7 cellular contexts compared by ENCODE assay signal in the genomic region with DNA sequence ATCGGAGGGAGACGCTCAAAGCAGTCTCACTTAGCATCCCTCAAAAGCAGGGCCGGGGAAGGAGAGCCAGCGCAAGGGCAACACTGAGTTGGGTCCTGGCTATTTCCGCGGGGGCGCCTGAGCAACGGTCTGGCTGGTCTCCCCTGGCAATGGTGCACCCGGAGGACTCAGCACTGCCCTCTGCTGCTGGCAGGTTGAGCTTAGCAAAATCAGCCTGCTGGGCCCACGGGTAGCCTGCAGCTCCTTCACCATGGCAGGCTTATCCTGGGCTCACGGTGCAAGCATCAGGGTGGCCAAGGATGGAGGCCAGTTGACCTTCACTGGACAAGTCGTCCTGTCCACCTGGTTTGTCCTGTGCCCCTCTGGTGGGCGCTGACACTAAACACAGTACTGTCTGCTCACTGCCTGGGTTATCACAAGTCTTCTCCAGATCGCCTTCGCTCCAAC. TPM values are rescaled to one million over a fixed set of nuclear protein-coding genes. Genes with fewer than 3 reads are reported as not detected.
DNase-seq lines count a peak whose midpoint lies in the region; ATAC-seq, FAIRE-seq and TF ChIP-seq lines count a peak whose summit lies in the region.

No MANE protein-coding gene starts in this region.

- no peaks in the 10 kb centered on the region for H3K9me3 ChIP-seq in HepG2 (ENCODE audit: low read length)

- in situ Hi-C loops in HepG2 (cut with HindIII; ENCODE audit: extremely low pct_ligation_motif_present, low pct_unique_long_range_greater_than_20kb) = loop anchor here (10.0 kb wide), 1 partner anchor 398 kb away; a partner anchor contains a TSS

- no peaks in the 10 kb centered on the region for H3K36me3 ChIP-seq in HepG2 (replicated peaks in 1 of 2; ENCODE audit: control insufficient read depth in 1 of 2, insufficient read depth in 2 of 2, low read length in 2 of 2)

- TF ChIP-seq CTCF in GM12873 (IDR thresholded peaks at IDR 0.05; ENCODE audit: insufficient read depth, low read depth, low read length, missing control alignments) (peak; percentile 95), choroid plexus epithelial cell (conservative IDR thresholded peaks at IDR 0.05; ENCODE audit: low read depth, low read length) (peak; percentile 83), HepG2 (CRISPR knock-in tag; IDR thresholded peaks at IDR 0.05) (peak; percentile 97)

- peaks cover 0 to 5% of the 10 kb centered on the region in 2 experiments; a peak in 1 of 5 replicates for H3K27me3 ChIP-seq in HepG2 (ENCODE audit: control insufficient read depth in 1 of 2, insufficient read depth in 2 of 2, low read length in 2 of 2)

- H2AFZ ChIP-seq in HepG2 (ENCODE audit: low read length) = no peak overlapping the region

- peak; percentile 21 for DNase-seq in NCI-H128 (lab: John Stamatoyannopoulos, UW; ENCODE audit: unreplicated experiment)
- DNase-seq in activated CD4-positive, alpha-beta T cell treated with anti-CD3 and anti-CD28 coated beads for 1 hour = peak; percentile 42
- DNase-seq in choroid plexus epithelial cell (ENCODE audit: low read depth) = peak; percentile 72
- peak; percentile 56 for DNase-seq in HepG2 (ENCODE audit: low spot score)
- peak in 2 of 3 experiments; percentile 19 to 21 for DNase-seq in stimulated activated CD4-positive, alpha-beta T cell treated with anti-CD3 and anti-CD28 coated beads, TNF-alpha, amount 100 ng/mL, for 4 hours (ENCODE audit: low read depth in 3 of 3)

- no peak overlapping the region for H3K4me3 ChIP-seq in choroid plexus epithelial cell (ENCODE audit: low read depth, low read length)
- H3K4me3 ChIP-seq in HepG2 (replicated peaks in 1 of 3; ENCODE audit: insufficient read depth in 1 of 3, low read depth in 2 of 3, low read length in 3 of 3) = no peak overlapping the region

- FAIRE-seq in HepG2 (lab: Jason Lieb, UNC) = no peak

- H4K20me1 ChIP-seq in HepG2 (ENCODE audit: insufficient read depth, low read length) = no peaks in the 10 kb centered on the region

- no TSS peak for BruUV-seq in HepG2 (replicated peaks; lab: Mats Ljungman, UMichigan)

- peak; percentile 84 for TF ChIP-seq RAD21 in HepG2 (CRISPR knock-in tag; IDR thresholded peaks at IDR 0.05)

- POLR2A ChIA-PET in HepG2 (lab: Yijun Ruan, JAX) = interaction anchor here (0.7 to 2.8 kb wide), 6 partner anchors 34 to 228 kb away, joined by 3 to 19 read pairs (median 4); a partner anchor contains a TSS

- TF ChIP-seq POLR2A in HepG2 (IDR thresholded peaks at IDR 0.05; ENCODE audit: insufficient read depth in 1 of 2, low read depth in 2 of 2, low read length in 2 of 2) = no peak

- 25% methylated on average over 9 of the region's 15 CpGs for WGBS in HepG2 (ENCODE audit: low lambda C conversion rate)

- no peak overlapping the region for H3K27ac ChIP-seq in HepG2 (ENCODE audit: extremely low read length, insufficient read depth, low read length)

- H3K4me1 ChIP-seq in HepG2 (ENCODE audit: insufficient read depth, low read length) = peaks cover 23% of the 10 kb centered on the region

- CTCF ChIA-PET in HepG2 (lab: Yijun Ruan, JAX; ENCODE audit: low intra/inter-chr PET ratio, low total read pairs) = interaction anchor here (0.6 to 1.8 kb wide), 4 partner anchors 42 to 249 kb away, joined by 3 to 7 read pairs (median 3); no protein-coding TSS in a partner anchor

- TF ChIP-seq EP300 in HepG2 (IDR thresholded peaks at IDR 0.05; ENCODE audit: low read depth in 2 of 2, low read length in 2 of 2) (no peak), HepG2 (CRISPR knock-in tag; IDR thresholded peaks at IDR 0.05; ENCODE audit: borderline replicate concordance) (no peak)

- peak; percentile 83 for ATAC-seq in HepG2
- ATAC-seq in GM21423 (IDR thresholded peaks at IDR 0.05; ENCODE audit: unreplicated experiment) = no peak

- intact Hi-C loops in HepG2 (cut with micrococcal nuclease; ENCODE audit: unreplicated experiment) = loop anchor here (1.0 to 10.0 kb wide), 5 partner anchors 45 to 254 kb away; a partner anchor contains a TSS

- no peak overlapping the region for H3K9ac ChIP-seq in HepG2 (ENCODE audit: insufficient read depth, low read depth, low read length)

- no peaks in the 10 kb centered on the region for H3K79me2 ChIP-seq in HepG2 (ENCODE audit: insufficient read depth, low read length)

- H3K4me2 ChIP-seq in HepG2 (ENCODE audit: low read depth, low read length) = peak overlapping the region; percentile 26; the same call in 1 of the 2 replicates

TF ChIP-seq in HepG2, 621 proteins besides CTCF, POLR2A, EP300 and RAD21 (continues in another document):
- TF ChIP-seq FOSL2 (CRISPR knock-in tag; IDR thresholded peaks at IDR 0.05) (peak; percentile 29; the same call in 1 of the 2 replicates), ZNF792 (CRISPR knock-in tag; IDR thresholded peaks at IDR 0.05) (no peak), ISL2 (CRISPR knock-in tag; IDR thresholded peaks at IDR 0.05) (peak; percentile 14; the same call in 1 of the 2 replicates)
- TF ChIP-seq, protein P1, sequence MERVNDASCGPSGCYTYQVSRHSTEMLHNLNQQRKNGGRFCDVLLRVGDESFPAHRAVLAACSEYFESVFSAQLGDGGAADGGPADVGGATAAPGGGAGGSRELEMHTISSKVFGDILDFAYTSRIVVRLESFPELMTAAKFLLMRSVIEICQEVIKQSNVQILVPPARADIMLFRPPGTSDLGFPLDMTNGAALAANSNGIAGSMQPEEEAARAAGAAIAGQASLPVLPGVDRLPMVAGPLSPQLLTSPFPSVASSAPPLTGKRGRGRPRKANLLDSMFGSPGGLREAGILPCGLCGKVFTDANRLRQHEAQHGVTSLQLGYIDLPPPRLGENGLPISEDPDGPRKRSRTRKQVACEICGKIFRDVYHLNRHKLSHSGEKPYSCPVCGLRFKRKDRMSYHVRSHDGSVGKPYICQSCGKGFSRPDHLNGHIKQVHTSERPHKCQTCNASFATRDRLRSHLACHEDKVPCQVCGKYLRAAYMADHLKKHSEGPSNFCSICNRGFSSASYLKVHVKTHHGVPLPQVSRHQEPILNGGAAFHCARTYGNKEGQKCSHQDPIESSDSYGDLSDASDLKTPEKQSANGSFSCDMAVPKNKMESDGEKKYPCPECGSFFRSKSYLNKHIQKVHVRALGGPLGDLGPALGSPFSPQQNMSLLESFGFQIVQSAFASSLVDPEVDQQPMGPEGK (CRISPR knock-in tag; IDR thresholded peaks at IDR 0.05) = peak; percentile 75

RNA-seq across cellular contexts. Expression of a gene that starts 14.4 kb away (rescaled TPM):
- 0.45 and 0.62 TPM in 2 replicates for total RNA-seq in HepG2 (2016; rRNA removed; fragmentation: Illumina TruSeq; extraction: Trizol)
- 0.18 and 0.61 TPM in 2 replicates for total RNA-seq in HepG2 (2016; cell fraction: cytosol; rRNA removed; fragmentation: Illumina TruSeq; extraction: Trizol; ENCODE audit: low read depth)
- total RNA-seq in HepG2 (2016; cell fraction: insoluble cytoplasmic fraction; rRNA removed; fragmentation: Illumina TruSeq; extraction: Trizol) = 0.50 and 0.65 TPM in 2 replicates
- 0.38 and 0.49 TPM in 2 replicates for total RNA-seq in HepG2 (2016; cell fraction: membrane; rRNA removed; fragmentation: Illumina TruSeq; extraction: Trizol)
- 0.25 and 0.50 TPM in 2 replicates for total RNA-seq in HepG2 (2016; cell fraction: nucleus; rRNA removed; fragmentation: Illumina TruSeq; extraction: Trizol)
- 0.07 and 0.29 TPM in 2 replicates for polyA plus RNA-seq in HepG2 (2011; rRNA removed)
- 0.09 TPM in 1 of 2 replicates, not detected in the other for polyA plus RNA-seq in HepG2 (2011; cell fraction: cytosol; rRNA removed)
- 0.11 and 0.19 TPM in 2 replicates for polyA plus RNA-seq in HepG2 (2011; cell fraction: nucleus; rRNA removed)
- 0.08 and 0.13 TPM in 2 replicates for polyA plus RNA-seq in HepG2 (2012)
- 0.10 and 0.26 TPM in 2 replicates for polyA plus RNA-seq in HepG2 (2016; cell fraction: cytosol; fragmentation: Illumina TruSeq; extraction: Trizol; ENCODE audit: low read depth)
- polyA plus RNA-seq in HepG2 (2016; cell fraction: insoluble cytoplasmic fraction; fragmentation: Illumina TruSeq; extraction: Trizol; ENCODE audit: low read depth) = 0.56 and 0.68 TPM in 2 replicates
- polyA plus RNA-seq in HepG2 (2016; cell fraction: membrane; fragmentation: Illumina TruSeq; extraction: Trizol; ENCODE audit: low read depth) = 0.30 and 0.86 TPM in 2 replicates
- 0.92 and 2.1 TPM in 2 replicates for polyA plus RNA-seq in HepG2 (2016; cell fraction: nucleus; fragmentation: Illumina TruSeq; extraction: Trizol; ENCODE audit: insufficient read depth, low read depth)
- 10.9 TPM in 1 of 2 replicates, not detected in the other for polyA minus RNA-seq in HepG2 (2011; rRNA and poly(A)+ RNA removed; ENCODE audit: low replicate concordance)
- not detected in 2 replicates for polyA minus RNA-seq in HepG2 (2011; cell fraction: cytosol; rRNA and poly(A)+ RNA removed)
- not detected in 2 replicates for polyA minus RNA-seq in HepG2 (2011; cell fraction: nucleus; rRNA and poly(A)+ RNA removed)

RNA-seq across cellular contexts. Expression of a gene that starts 46.2 kb away (rescaled TPM):
- 0.04 TPM in 1 of 2 replicates, not detected in the other for total RNA-seq in HepG2 (2016; rRNA removed; fragmentation: Illumina TruSeq; extraction: Trizol)
- not detected in 2 replicates for total RNA-seq in HepG2 (2016; cell fraction: cytosol; rRNA removed; fragmentation: Illumina TruSeq; extraction: Trizol; ENCODE audit: low read depth)
- 0.04 TPM in 1 of 2 replicates, not detected in the other for total RNA-seq in HepG2 (2016; cell fraction: insoluble cytoplasmic fraction; rRNA removed; fragmentation: Illumina TruSeq; extraction: Trizol)
- 0.06 TPM in 1 of 2 replicates, not detected in the other for total RNA-seq in HepG2 (2016; cell fraction: membrane; rRNA removed; fragmentation: Illumina TruSeq; extraction: Trizol)
- total RNA-seq in HepG2 (2016; cell fraction: nucleus; rRNA removed; fragmentation: Illumina TruSeq; extraction: Trizol) = 0.25 TPM in 1 of 2 replicates, not detected in the other
- not detected in 2 replicates for polyA plus RNA-seq in HepG2 (2011; rRNA removed)
- not detected in 2 replicates for polyA plus RNA-seq in HepG2 (2011; cell fraction: cytosol; rRNA removed)
- not detected in 2 replicates for polyA plus RNA-seq in HepG2 (2011; cell fraction: nucleus; rRNA removed)
- polyA plus RNA-seq in HepG2 (2012) = 0.07 and 0.17 TPM in 2 replicates
- polyA plus RNA-seq in HepG2 (2016; cell fraction: cytosol; fragmentation: Illumina TruSeq; extraction: Trizol; ENCODE audit: low read depth) = not detected in 2 replicates
- polyA plus RNA-seq in HepG2 (2016; cell fraction: insoluble cytoplasmic fraction; fragmentation: Illumina TruSeq; extraction: Trizol; ENCODE audit: low read depth) = not detected in 2 replicates
- polyA plus RNA-seq in HepG2 (2016; cell fraction: membrane; fragmentation: Illumina TruSeq; extraction: Trizol; ENCODE audit: low read depth) = not detected in 2 replicates
- polyA plus RNA-seq in HepG2 (2016; cell fraction: nucleus; fragmentation: Illumina TruSeq; extraction: Trizol; ENCODE audit: insufficient read depth, low read depth) = not detected in 2 replicates
- 0.21 TPM in 1 of 2 replicates, not detected in the other for polyA minus RNA-seq in HepG2 (2011; rRNA and poly(A)+ RNA removed; ENCODE audit: low replicate concordance)
- polyA minus RNA-seq in HepG2 (2011; cell fraction: cytosol; rRNA and poly(A)+ RNA removed) = not detected in 2 replicates
- polyA minus RNA-seq in HepG2 (2011; cell fraction: nucleus; rRNA and poly(A)+ RNA removed) = not detected in 2 replicates

Comparison
In these comparisons a context has a peak if more than half of its experiments do, and no peak if none do; other contexts are left out.
1. DNase-seq: peak in every context shown above with its lines; median percentile 72 in choroid plexus epithelial cell; 56 in HepG2; 42 in activated CD4-positive, alpha-beta T cell treated with anti-CD3 and anti-CD28 coated beads for 1 hour; 21 in NCI-H128; 20 in stimulated activated CD4-positive, alpha-beta T cell treated with anti-CD3 and anti-CD28 coated beads, TNF-alpha, amount 100 ng/mL, for 4 hours.